In the genomic region with DNA sequence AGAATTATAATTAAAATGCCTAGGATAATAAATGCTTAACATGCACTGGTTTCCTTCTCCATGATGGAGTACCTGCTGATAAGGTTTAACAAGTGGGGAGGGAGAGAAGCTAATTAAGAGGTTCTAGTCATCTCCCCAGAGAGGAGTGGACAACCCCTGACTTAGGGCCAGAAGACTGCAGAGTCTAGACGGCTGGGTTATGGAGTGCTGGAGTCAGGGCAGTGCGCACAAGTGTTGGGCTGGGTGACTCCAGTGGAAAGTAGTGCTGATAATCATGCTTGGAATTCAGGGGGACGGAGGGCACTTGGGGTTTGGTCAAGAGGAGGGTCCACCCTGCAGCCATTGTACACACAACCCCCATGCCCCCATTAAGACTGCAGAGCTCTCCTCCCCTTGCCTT, we compare ENCODE assay signal across 1 cellular context.
TF ChIP-seq lines count a peak whose summit lies in the region.

No MANE protein-coding gene starts in this region.

TF ChIP-seq in IMR-90, 13 proteins besides CTCF, POLR2A, EP300 and RAD21:
- TF ChIP-seq RFX5 (IDR thresholded peaks at IDR 0.05; ENCODE audit: low read depth, low read length) (no peak), BHLHE40 (IDR thresholded peaks at IDR 0.05; ENCODE audit: low read depth, low read length) (no peak), RCOR1 (IDR thresholded peaks at IDR 0.05; ENCODE audit: insufficient replicate concordance, low read length) (no peak), MAFK (IDR thresholded peaks at IDR 0.05; ENCODE audit: low read depth, low read length) (no peak), MAZ (IDR thresholded peaks at IDR 0.05; ENCODE audit: borderline replicate concordance, low read depth, low read length) (no peak), FOS (IDR thresholded peaks at IDR 0.05; ENCODE audit: low read depth, low read length) (no peak), CHD1 (IDR thresholded peaks at IDR 0.05; ENCODE audit: low read depth, low read length) (no peak), CEBPB (IDR thresholded peaks at IDR 0.05; ENCODE audit: low read depth, low read length) (no peak), NFE2L2 (IDR thresholded peaks at IDR 0.05; ENCODE audit: low read depth, low read length) (no peak)
- TF ChIP-seq, protein P1, sequence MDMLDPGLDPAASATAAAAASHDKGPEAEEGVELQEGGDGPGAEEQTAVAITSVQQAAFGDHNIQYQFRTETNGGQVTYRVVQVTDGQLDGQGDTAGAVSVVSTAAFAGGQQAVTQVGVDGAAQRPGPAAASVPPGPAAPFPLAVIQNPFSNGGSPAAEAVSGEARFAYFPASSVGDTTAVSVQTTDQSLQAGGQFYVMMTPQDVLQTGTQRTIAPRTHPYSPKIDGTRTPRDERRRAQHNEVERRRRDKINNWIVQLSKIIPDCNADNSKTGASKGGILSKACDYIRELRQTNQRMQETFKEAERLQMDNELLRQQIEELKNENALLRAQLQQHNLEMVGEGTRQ (IDR thresholded peaks at IDR 0.05; ENCODE audit: low read depth, low read length) = no peak
